In the genomic region with DNA sequence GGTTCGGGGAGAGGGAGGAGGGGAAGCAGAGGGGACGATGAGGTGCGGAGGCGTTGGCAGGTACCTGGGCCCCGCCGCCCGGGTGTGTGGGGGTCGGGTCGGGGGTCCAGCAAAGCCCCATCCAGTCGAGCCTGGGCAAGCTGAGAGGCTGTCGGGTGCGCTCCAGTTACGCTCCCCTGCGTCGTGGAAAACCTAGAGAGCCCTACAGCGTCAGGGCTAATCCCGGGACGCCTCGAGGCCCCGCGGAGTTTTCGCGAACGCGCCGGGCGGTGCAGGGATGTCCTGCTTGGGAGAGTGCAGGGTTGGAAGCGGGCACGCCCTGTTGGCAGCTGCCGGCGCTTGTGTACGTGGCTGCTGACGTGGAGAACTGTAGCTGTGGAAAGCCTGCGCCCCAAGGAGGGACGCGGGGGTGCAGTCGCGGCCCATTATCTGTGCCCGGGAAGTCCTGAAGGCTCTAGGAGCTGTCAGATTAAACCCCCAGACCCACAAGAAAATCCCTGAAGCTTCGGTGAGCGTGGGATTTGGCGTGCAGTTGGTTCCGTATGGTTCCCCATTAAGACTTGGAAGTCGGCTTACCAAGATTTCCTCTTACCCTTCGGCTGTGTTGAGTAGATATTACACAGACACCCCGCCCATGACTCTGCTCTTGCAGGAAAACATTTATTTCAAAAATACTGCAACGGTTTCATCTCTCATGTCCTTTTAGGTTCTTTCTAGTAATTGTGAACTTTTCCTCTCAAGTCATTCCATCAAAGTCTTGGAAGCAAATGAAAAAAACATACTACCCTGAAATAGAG, we compare ENCODE assay signal across 1 cellular context.
TF ChIP-seq lines count a peak whose summit lies in the region.

No MANE protein-coding gene starts in this region.

TF ChIP-seq in HEK293, 187 proteins besides CTCF, POLR2A, EP300 and RAD21 (continued from another document and continues in another):
- TF ChIP-seq, protein P1, sequence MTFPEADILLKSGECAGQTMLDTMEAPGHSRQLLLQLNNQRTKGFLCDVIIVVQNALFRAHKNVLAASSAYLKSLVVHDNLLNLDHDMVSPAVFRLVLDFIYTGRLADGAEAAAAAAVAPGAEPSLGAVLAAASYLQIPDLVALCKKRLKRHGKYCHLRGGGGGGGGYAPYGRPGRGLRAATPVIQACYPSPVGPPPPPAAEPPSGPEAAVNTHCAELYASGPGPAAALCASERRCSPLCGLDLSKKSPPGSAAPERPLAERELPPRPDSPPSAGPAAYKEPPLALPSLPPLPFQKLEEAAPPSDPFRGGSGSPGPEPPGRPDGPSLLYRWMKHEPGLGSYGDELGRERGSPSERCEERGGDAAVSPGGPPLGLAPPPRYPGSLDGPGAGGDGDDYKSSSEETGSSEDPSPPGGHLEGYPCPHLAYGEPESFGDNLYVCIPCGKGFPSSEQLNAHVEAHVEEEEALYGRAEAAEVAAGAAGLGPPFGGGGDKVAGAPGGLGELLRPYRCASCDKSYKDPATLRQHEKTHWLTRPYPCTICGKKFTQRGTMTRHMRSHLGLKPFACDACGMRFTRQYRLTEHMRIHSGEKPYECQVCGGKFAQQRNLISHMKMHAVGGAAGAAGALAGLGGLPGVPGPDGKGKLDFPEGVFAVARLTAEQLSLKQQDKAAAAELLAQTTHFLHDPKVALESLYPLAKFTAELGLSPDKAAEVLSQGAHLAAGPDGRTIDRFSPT (tag by site-specific recombination; IDR thresholded peaks at IDR 0.05) = peak; percentile 49; the same call in 1 of the 2 replicates
- TF ChIP-seq SCRT1 (tag by site-specific recombination; IDR thresholded peaks at IDR 0.05; ENCODE audit: borderline replicate concordance) (no peak), HOXA7 (CRISPR knock-in tag; IDR thresholded peaks at IDR 0.05; ENCODE audit: borderline replicate concordance) (no peak), ZBTB48 (tag by site-specific recombination; IDR thresholded peaks at IDR 0.05) (peak; percentile 88), ZNF184 (tag by site-specific recombination; IDR thresholded peaks at IDR 0.05) (no peak), ZNF37A (tag by site-specific recombination; IDR thresholded peaks at IDR 0.05) (no peak), ZNF701 (tag by site-specific recombination; IDR thresholded peaks at IDR 0.05) (no peak), ZNF24 (tag by site-specific recombination; IDR thresholded peaks at IDR 0.05) (peak; percentile 67; the same call in 1 of the 2 replicates), ZNF335 (tag by site-specific recombination; conservative IDR thresholded peaks at IDR 0.05) (peak; percentile 91), KLF7 (tag by site-specific recombination; IDR thresholded peaks at IDR 0.05; ENCODE audit: borderline replicate concordance) (0 out of 2 replicates have a peak, but pooled peaks have one; percentile 48), HOXC10 (CRISPR knock-in tag; IDR thresholded peaks at IDR 0.05) (no peak), ZNF426 (tag by site-specific recombination; IDR thresholded peaks at IDR 0.05) (no peak), ZNF140 (tag by site-specific recombination; IDR thresholded peaks at IDR 0.05) (no peak), ZNF677 (tag by site-specific recombination; IDR thresholded peaks at IDR 0.05) (no peak), REPIN1 (tag by site-specific recombination; IDR thresholded peaks at IDR 0.05; ENCODE audit: low read depth) (0 out of 2 replicates have a peak, but pooled peaks have one; percentile 16), ZNF302 (tag by site-specific recombination; IDR thresholded peaks at IDR 0.05; ENCODE audit: low read depth) (no peak), ZNF416 (tag by site-specific recombination; IDR thresholded peaks at IDR 0.05) (no peak), FEZF1 (tag by site-specific recombination; IDR thresholded peaks at IDR 0.05) (no peak), TCF7L2 (IDR thresholded peaks at IDR 0.05; ENCODE audit: borderline replicate concordance, low read depth, low read length) (no peak), ZNF530 (tag by site-specific recombination; IDR thresholded peaks at IDR 0.05; ENCODE audit: low read depth) (no peak), ZBTB8A (tag by site-specific recombination; IDR thresholded peaks at IDR 0.05) (peak; percentile 34; the same call in 1 of the 2 replicates), ZNF660 (tag by site-specific recombination; IDR thresholded peaks at IDR 0.05) (no peak; the same call in 1 of the 2 replicates), ZIC2 (tag by site-specific recombination; IDR thresholded peaks at IDR 0.05) (peak; percentile 81), OVOL3 (tag by site-specific recombination; IDR thresholded peaks at IDR 0.05) (no peak), GLIS2 (tag by site-specific recombination; IDR thresholded peaks at IDR 0.05) (peak; percentile 98), ZNF211 (tag by site-specific recombination; IDR thresholded peaks at IDR 0.05; ENCODE audit: low read depth) (no peak), ZNF223 (tag by site-specific recombination; IDR thresholded peaks at IDR 0.05) (peak; percentile 30; the same call in 1 of the 2 replicates), ZNF777 (tag by site-specific recombination; IDR thresholded peaks at IDR 0.05; ENCODE audit: borderline replicate concordance) (0 out of 2 replicates have a peak, but pooled peaks have one; percentile 13), ZNF624 (tag by site-specific recombination; IDR thresholded peaks at IDR 0.05) (0 out of 2 replicates have a peak, but pooled peaks have one; percentile 52), ZNF404 (tag by site-specific recombination; IDR thresholded peaks at IDR 0.05) (no peak), ZNF10 (tag by site-specific recombination; IDR thresholded peaks at IDR 0.05) (no peak), ZNF112 (tag by site-specific recombination; IDR thresholded peaks at IDR 0.05) (no peak), ZBTB7A (tag by site-specific recombination; IDR thresholded peaks at IDR 0.05; ENCODE audit: low read depth) (peak; percentile 94), ZNF19 (tag by site-specific recombination; IDR thresholded peaks at IDR 0.05; ENCODE audit: low read depth) (no peak), BCL11B (tag by site-specific recombination; IDR thresholded peaks at IDR 0.05; ENCODE audit: low read depth) (peak; percentile 54; the same call in 1 of the 2 replicates)
- TF ChIP-seq, protein P2, sequence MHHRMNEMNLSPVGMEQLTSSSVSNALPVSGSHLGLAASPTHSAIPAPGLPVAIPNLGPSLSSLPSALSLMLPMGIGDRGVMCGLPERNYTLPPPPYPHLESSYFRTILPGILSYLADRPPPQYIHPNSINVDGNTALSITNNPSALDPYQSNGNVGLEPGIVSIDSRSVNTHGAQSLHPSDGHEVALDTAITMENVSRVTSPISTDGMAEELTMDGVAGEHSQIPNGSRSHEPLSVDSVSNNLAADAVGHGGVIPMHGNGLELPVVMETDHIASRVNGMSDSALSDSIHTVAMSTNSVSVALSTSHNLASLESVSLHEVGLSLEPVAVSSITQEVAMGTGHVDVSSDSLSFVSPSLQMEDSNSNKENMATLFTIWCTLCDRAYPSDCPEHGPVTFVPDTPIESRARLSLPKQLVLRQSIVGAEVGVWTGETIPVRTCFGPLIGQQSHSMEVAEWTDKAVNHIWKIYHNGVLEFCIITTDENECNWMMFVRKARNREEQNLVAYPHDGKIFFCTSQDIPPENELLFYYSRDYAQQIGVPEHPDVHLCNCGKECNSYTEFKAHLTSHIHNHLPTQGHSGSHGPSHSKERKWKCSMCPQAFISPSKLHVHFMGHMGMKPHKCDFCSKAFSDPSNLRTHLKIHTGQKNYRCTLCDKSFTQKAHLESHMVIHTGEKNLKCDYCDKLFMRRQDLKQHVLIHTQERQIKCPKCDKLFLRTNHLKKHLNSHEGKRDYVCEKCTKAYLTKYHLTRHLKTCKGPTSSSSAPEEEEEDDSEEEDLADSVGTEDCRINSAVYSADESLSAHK (tag by site-specific recombination; IDR thresholded peaks at IDR 0.05) = no peak
- TF ChIP-seq, protein P3, sequence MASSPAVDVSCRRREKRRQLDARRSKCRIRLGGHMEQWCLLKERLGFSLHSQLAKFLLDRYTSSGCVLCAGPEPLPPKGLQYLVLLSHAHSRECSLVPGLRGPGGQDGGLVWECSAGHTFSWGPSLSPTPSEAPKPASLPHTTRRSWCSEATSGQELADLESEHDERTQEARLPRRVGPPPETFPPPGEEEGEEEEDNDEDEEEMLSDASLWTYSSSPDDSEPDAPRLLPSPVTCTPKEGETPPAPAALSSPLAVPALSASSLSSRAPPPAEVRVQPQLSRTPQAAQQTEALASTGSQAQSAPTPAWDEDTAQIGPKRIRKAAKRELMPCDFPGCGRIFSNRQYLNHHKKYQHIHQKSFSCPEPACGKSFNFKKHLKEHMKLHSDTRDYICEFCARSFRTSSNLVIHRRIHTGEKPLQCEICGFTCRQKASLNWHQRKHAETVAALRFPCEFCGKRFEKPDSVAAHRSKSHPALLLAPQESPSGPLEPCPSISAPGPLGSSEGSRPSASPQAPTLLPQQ (tag by site-specific recombination; IDR thresholded peaks at IDR 0.05) = peak; percentile 89
- TF ChIP-seq, protein P4, sequence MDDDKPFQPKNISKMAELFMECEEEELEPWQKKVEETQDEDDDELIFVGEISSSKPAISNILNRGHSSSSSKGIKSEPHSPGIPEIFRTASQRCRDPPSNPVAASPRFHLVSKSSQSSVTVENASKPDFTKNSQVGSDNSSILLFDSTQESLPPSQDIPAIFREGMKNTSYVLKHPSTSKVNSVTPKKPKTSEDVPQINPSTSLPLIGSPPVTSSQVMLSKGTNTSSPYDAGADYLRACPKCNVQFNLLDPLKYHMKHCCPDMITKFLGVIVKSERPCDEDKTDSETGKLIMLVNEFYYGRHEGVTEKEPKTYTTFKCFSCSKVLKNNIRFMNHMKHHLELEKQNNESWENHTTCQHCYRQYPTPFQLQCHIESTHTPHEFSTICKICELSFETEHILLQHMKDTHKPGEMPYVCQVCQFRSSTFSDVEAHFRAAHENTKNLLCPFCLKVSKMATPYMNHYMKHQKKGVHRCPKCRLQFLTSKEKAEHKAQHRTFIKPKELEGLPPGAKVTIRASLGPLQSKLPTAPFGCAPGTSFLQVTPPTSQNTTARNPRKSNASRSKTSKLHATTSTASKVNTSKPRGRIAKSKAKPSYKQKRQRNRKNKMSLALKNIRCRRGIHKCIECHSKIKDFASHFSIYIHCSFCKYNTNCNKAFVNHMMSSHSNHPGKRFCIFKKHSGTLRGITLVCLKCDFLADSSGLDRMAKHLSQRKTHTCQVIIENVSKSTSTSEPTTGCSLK (tag by site-specific recombination; IDR thresholded peaks at IDR 0.05) = no peak
- TF ChIP-seq, protein P5, sequence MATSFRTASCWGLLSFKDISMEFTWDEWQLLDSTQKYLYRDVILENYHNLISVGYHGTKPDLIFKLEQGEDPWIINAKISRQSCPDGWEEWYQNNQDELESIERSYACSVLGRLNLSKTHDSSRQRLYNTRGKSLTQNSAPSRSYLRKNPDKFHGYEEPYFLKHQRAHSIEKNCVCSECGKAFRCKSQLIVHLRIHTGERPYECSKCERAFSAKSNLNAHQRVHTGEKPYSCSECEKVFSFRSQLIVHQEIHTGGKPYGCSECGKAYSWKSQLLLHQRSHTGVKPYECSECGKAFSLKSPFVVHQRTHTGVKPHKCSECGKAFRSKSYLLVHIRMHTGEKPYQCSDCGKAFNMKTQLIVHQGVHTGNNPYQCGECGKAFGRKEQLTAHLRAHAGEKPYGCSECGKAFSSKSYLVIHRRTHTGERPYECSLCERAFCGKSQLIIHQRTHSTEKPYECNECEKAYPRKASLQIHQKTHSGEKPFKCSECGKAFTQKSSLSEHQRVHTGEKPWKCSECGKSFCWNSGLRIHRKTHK (tag by site-specific recombination; IDR thresholded peaks at IDR 0.05) = no peak
- TF ChIP-seq, protein P6, sequence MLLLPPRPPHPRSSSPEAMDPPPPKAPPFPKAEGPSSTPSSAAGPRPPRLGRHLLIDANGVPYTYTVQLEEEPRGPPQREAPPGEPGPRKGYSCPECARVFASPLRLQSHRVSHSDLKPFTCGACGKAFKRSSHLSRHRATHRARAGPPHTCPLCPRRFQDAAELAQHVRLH (tag by site-specific recombination; IDR thresholded peaks at IDR 0.05) = peak; percentile 72; the same call in 1 of the 2 replicates
- TF ChIP-seq, protein P7, sequence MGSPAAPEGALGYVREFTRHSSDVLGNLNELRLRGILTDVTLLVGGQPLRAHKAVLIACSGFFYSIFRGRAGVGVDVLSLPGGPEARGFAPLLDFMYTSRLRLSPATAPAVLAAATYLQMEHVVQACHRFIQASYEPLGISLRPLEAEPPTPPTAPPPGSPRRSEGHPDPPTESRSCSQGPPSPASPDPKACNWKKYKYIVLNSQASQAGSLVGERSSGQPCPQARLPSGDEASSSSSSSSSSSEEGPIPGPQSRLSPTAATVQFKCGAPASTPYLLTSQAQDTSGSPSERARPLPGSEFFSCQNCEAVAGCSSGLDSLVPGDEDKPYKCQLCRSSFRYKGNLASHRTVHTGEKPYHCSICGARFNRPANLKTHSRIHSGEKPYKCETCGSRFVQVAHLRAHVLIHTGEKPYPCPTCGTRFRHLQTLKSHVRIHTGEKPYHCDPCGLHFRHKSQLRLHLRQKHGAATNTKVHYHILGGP (tag by site-specific recombination; IDR thresholded peaks at IDR 0.05) = peak; percentile 96
- TF ChIP-seq, protein P8, sequence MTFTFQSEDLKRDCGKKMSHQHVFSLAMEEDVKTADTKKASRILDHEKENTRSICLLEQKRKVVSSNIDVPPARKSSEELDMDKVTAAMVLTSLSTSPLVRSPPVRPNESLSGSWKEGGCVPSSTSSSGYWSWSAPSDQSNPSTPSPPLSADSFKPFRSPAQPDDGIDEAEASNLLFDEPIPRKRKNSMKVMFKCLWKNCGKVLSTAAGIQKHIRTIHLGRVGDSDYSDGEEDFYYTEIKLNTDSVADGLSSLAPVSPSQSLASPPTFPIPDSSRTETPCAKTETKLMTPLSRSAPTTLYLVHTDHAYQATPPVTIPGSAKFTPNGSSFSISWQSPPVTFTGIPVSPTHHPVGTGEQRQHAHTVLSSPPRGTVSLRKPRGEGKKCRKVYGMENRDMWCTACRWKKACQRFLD (tag by site-specific recombination; IDR thresholded peaks at IDR 0.05) = no peak
- TF ChIP-seq, protein P9, sequence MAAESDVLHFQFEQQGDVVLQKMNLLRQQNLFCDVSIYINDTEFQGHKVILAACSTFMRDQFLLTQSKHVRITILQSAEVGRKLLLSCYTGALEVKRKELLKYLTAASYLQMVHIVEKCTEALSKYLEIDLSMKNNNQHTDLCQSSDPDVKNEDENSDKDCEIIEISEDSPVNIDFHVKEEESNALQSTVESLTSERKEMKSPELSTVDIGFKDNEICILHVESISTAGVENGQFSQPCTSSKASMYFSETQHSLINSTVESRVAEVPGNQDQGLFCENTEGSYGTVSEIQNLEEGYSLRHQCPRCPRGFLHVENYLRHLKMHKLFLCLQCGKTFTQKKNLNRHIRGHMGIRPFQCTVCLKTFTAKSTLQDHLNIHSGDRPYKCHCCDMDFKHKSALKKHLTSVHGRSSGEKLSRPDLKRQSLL (tag by site-specific recombination; IDR thresholded peaks at IDR 0.05) = no peak
- TF ChIP-seq, protein P10, sequence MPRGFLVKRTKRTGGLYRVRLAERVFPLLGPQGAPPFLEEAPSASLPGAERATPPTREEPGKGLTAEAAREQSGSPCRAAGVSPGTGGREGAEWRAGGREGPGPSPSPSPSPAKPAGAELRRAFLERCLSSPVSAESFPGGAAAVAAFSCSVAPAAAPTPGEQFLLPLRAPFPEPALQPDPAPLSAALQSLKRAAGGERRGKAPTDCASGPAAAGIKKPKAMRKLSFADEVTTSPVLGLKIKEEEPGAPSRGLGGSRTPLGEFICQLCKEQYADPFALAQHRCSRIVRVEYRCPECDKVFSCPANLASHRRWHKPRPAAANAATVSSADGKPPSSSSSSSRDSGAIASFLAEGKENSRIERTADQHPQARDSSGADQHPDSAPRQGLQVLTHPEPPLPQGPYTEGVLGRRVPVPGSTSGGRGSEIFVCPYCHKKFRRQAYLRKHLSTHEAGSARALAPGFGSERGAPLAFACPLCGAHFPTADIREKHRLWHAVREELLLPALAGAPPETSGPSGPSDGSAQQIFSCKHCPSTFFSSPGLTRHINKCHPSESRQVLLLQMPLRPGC (tag by site-specific recombination; IDR thresholded peaks at IDR 0.05) = 0 out of 2 replicates have a peak, but pooled peaks have one; percentile 49
